ENCODE assay signal across 2 cellular contexts in the genomic region with DNA sequence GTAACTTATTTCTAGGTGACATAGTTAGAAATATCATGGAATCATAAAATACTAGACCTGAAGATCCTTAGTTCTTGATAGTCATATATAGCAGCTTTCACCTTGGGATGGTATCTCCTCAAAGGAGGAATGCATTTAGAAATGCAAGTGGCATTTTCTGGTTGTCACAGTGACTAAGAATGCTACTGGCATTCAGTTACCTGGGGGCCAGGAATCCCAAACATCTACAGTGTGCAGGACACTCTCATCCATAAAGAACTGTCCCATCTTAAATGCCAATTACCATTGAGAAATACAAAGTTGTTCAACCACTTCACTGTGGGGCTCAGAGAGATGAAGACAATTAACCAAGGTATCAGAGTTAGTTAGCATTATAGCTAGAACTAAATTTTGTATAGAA.
TF ChIP-seq lines count a peak whose summit lies in the region.

No MANE protein-coding gene starts in this region.

TF ChIP-seq in HCT116, 20 proteins besides CTCF, POLR2A, EP300 and RAD21:
- no peak for TF ChIP-seq ZFX (IDR thresholded peaks at IDR 0.05)
- no peak for TF ChIP-seq SP1 (IDR thresholded peaks at IDR 0.05; ENCODE audit: low read depth)
- no peak for TF ChIP-seq FOSL1 (IDR thresholded peaks at IDR 0.05; ENCODE audit: low read depth)
- TF ChIP-seq, protein P1, sequence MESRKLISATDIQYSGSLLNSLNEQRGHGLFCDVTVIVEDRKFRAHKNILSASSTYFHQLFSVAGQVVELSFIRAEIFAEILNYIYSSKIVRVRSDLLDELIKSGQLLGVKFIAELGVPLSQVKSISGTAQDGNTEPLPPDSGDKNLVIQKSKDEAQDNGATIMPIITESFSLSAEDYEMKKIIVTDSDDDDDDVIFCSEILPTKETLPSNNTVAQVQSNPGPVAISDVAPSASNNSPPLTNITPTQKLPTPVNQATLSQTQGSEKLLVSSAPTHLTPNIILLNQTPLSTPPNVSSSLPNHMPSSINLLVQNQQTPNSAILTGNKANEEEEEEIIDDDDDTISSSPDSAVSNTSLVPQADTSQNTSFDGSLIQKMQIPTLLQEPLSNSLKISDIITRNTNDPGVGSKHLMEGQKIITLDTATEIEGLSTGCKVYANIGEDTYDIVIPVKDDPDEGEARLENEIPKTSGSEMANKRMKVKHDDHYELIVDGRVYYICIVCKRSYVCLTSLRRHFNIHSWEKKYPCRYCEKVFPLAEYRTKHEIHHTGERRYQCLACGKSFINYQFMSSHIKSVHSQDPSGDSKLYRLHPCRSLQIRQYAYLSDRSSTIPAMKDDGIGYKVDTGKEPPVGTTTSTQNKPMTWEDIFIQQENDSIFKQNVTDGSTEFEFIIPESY (IDR thresholded peaks at IDR 0.05; ENCODE audit: extremely low read depth, insufficient replicate concordance, low read length), result no peak
- no peak for TF ChIP-seq ELF1 (IDR thresholded peaks at IDR 0.05; ENCODE audit: borderline replicate concordance, low read depth)
- TF ChIP-seq, protein P2, sequence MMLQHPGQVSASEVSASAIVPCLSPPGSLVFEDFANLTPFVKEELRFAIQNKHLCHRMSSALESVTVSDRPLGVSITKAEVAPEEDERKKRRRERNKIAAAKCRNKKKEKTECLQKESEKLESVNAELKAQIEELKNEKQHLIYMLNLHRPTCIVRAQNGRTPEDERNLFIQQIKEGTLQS (IDR thresholded peaks at IDR 0.05), result no peak
- no peak for TF ChIP-seq JUND (IDR thresholded peaks at IDR 0.05)
- TF ChIP-seq EZH2 (IDR thresholded peaks at IDR 0.05), result no peak
- no peak for TF ChIP-seq CBX3 (IDR thresholded peaks at IDR 0.05; ENCODE audit: low read depth)
- TF ChIP-seq POLR2AphosphoS5 (IDR thresholded peaks at IDR 0.05; ENCODE audit: low read depth, low read length), result no peak
- TF ChIP-seq, protein P3, sequence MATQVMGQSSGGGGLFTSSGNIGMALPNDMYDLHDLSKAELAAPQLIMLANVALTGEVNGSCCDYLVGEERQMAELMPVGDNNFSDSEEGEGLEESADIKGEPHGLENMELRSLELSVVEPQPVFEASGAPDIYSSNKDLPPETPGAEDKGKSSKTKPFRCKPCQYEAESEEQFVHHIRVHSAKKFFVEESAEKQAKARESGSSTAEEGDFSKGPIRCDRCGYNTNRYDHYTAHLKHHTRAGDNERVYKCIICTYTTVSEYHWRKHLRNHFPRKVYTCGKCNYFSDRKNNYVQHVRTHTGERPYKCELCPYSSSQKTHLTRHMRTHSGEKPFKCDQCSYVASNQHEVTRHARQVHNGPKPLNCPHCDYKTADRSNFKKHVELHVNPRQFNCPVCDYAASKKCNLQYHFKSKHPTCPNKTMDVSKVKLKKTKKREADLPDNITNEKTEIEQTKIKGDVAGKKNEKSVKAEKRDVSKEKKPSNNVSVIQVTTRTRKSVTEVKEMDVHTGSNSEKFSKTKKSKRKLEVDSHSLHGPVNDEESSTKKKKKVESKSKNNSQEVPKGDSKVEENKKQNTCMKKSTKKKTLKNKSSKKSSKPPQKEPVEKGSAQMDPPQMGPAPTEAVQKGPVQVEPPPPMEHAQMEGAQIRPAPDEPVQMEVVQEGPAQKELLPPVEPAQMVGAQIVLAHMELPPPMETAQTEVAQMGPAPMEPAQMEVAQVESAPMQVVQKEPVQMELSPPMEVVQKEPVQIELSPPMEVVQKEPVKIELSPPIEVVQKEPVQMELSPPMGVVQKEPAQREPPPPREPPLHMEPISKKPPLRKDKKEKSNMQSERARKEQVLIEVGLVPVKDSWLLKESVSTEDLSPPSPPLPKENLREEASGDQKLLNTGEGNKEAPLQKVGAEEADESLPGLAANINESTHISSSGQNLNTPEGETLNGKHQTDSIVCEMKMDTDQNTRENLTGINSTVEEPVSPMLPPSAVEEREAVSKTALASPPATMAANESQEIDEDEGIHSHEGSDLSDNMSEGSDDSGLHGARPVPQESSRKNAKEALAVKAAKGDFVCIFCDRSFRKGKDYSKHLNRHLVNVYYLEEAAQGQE (IDR thresholded peaks at IDR 0.05; ENCODE audit: low read depth), result no peak
- TF ChIP-seq, protein P4, sequence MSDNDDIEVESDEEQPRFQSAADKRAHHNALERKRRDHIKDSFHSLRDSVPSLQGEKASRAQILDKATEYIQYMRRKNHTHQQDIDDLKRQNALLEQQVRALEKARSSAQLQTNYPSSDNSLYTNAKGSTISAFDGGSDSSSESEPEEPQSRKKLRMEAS (IDR thresholded peaks at IDR 0.05), result no peak
- no peak for TF ChIP-seq TCF7L2 (IDR thresholded peaks at IDR 0.05; ENCODE audit: borderline replicate concordance, extremely low read depth, insufficient read depth, insufficient read length)
- no peak for TF ChIP-seq YY1 (IDR thresholded peaks at IDR 0.05; ENCODE audit: extremely low read depth, insufficient replicate concordance, low read depth, low read length)
- no peak for TF ChIP-seq ZNF274 (IDR thresholded peaks at IDR 0.05; ENCODE audit: low read depth, low read length)
- TF ChIP-seq EGR1 (IDR thresholded peaks at IDR 0.05; ENCODE audit: low read depth), result no peak
- no peak for TF ChIP-seq SRF (IDR thresholded peaks at IDR 0.05; ENCODE audit: low read depth)
- no peak for TF ChIP-seq CEBPB (IDR thresholded peaks at IDR 0.05; ENCODE audit: low read depth)
- no peak for TF ChIP-seq SIN3A (IDR thresholded peaks at IDR 0.05; ENCODE audit: low read depth)
- no peak for TF ChIP-seq EZH2phosphoT487 (IDR thresholded peaks at IDR 0.05; ENCODE audit: borderline replicate concordance)

TF ChIP-seq in H1, 55 proteins besides CTCF, POLR2A, EP300 and RAD21:
- no peak for TF ChIP-seq JUND (IDR thresholded peaks at IDR 0.05; ENCODE audit: low read length)
- TF ChIP-seq TEAD4 (IDR thresholded peaks at IDR 0.05; ENCODE audit: low read depth, low read length), result peak; percentile 94
